In genomic region chr2:60984717-60985116, GRCh38 we compare ENCODE assay signal across 20 cellular contexts. TPM values are rescaled to one million over a fixed set of nuclear protein-coding genes. Genes with fewer than 3 reads are reported as not detected.
DNase-seq lines count a peak whose midpoint lies in the region; ATAC-seq, FAIRE-seq and TF ChIP-seq lines count a peak whose summit lies in the region.
"Had no signal": no experiment of that assay in that cellular context is flagged by ENCODE, and none has a peak within 500 bp of the region (broad histone marks: within the 10 kb centered on the region; RNA-seq: fewer than 3 reads in every experiment).

No MANE protein-coding gene starts in this region.

- H3K27ac ChIP-seq in spleen (peak overlapping the region in 7 of 8 donors; percentile 5 to 47 (median 30)), coronary artery (no peak overlapping the region)
- H3K27ac ChIP-seq: BLaER1 treated with 17β-estradiol and CSF1 and Interleukin-3, amounts not matched to agents 10 nM and 100 nM had no signal

- no peaks in the 10 kb centered on the region for H3K27me3 ChIP-seq in spleen (replicated peaks in 1 of 7)
- H3K27me3 ChIP-seq: BLaER1 treated with 17β-estradiol and CSF1 and Interleukin-3, amounts not matched to agents 10 nM and 100 nM had no signal

- no peaks in the 10 kb centered on the region for H3K36me3 ChIP-seq in spleen
- H3K36me3 ChIP-seq: BLaER1 treated with 17β-estradiol and CSF1 and Interleukin-3, amounts not matched to agents 10 nM and 100 nM had no signal

- peak overlapping the region in 1 of 8 donors; percentile 15 for H3K4me3 ChIP-seq in spleen
- no peak overlapping the region for H3K4me3 ChIP-seq in coronary artery
- H3K4me3 ChIP-seq: BLaER1 treated with 17β-estradiol and CSF1 and Interleukin-3, amounts not matched to agents 10 nM and 100 nM had no signal

- H3K4me1 ChIP-seq in spleen, result peaks cover 0 to 54% (median 35%) of the 10 kb centered on the region in 6 donors

- TF ChIP-seq POLR2A in spleen (IDR thresholded peaks at IDR 0.05) (no peak), H54 (IDR thresholded peaks at IDR 0.05; ENCODE audit: low read depth, low read length) (no peak)

- WGBS in spleen, 5 donors, result 50 to 68% (median 63%) methylated on average over 2 of the region's 2 CpGs

- ATAC-seq in GM19351 (IDR thresholded peaks at IDR 0.05; ENCODE audit: unreplicated experiment) (peak; percentile 50), HG03469 (IDR thresholded peaks at IDR 0.05; ENCODE audit: unreplicated experiment) (peak; percentile 71)
- ATAC-seq: activated CD8-positive, alpha-beta memory T cell treated with anti-CD3 and anti-CD28 coated beads, Interleukin-2, amount 10 ng/mL, durations not matched to agents 7 days and 5 days; WTC11 had no signal

- no peak for FAIRE-seq in H54 (lab: Jason Lieb, UNC)
- FAIRE-seq: bronchial epithelial cell, urothelium cell line had no signal

- intact Hi-C loops in spleen (cut with DNase I; ENCODE audit: low total_unique reads), result no loop called here

- H3K9me3 ChIP-seq in spleen, result no peaks in the 10 kb centered on the region
- H3K9me3 ChIP-seq: BLaER1 treated with 17β-estradiol and CSF1 and Interleukin-3, amounts not matched to agents 10 nM and 100 nM had no signal

- TF ChIP-seq CTCF in spleen (IDR thresholded peaks at IDR 0.05 in 8 of 11, conservative IDR thresholded peaks at IDR 0.05 in 3 of 11), result no peak
- no peak for TF ChIP-seq CTCF in coronary artery (IDR thresholded peaks at IDR 0.05)

- DNase-seq in RPMI8226, result peak; percentile 32
- DNase-seq in spleen, result no peak
- DNase-seq in coronary artery (ENCODE audit: low spot score), result no peak
- DNase-seq in H54 (ENCODE audit: insufficient read length, low spot score), result no peak
- DNase-seq in SW480 (ENCODE audit: low spot score), result no peak
- DNase-seq in SK-N-DZ (ENCODE audit: low spot score), result no peak
- DNase-seq: activated CD8-positive, alpha-beta memory T cell treated with anti-CD3 and anti-CD28 coated beads, Interleukin-2, amount 10 ng/mL, durations not matched to agents 7 days and 5 days; activated naive CD4-positive, alpha-beta T cell treated with anti-CD3 and anti-CD28 coated beads, Interleukin-2, amount 10 ng/mL, durations not matched to agents 7 days and 5 days; DND-41; effector CD8-positive, alpha-beta T cell; mammary epithelial cell; NCI-H1694; NCI-H524 treated with DMSO at 0.1 percent for 48 hours; SHP77 treated with DMSO at 0.1 percent for 48 hours had no signal

RNA-seq across cellular contexts. Expression of gene PEX13, which starts 32.8 kb away (rescaled TPM):
- total RNA-seq in spleen, result 10 to 100 TPM; 15.0 to 28.4 (median 20.6) TPM
- polyA plus RNA-seq in spleen, result 1 to 10 TPM; 4.5 to 6.4 (median 6.1) TPM
- polyA plus RNA-seq in SK-N-DZ (2014; cell fraction: cytosol; rRNA removed), result 39.6 and 43.1 TPM in 2 replicates
- 27.0 and 27.1 TPM in 2 replicates for polyA plus RNA-seq in SK-N-DZ (2014; cell fraction: nucleus; rRNA removed)

RNA-seq across cellular contexts. Expression of gene PUS10, which starts 33.3 kb away (rescaled TPM):
- total RNA-seq in spleen, result 10 to 100 TPM in 3 of 7 donors, 1 to 10 TPM in 4; 6.0 to 12.6 (median 8.6) TPM
- 1 to 10 TPM; 3.5 to 4.6 (median 4.3) TPM for polyA plus RNA-seq in spleen
- 6.1 and 10.5 TPM in 2 replicates for polyA plus RNA-seq in SK-N-DZ (2014; cell fraction: cytosol; rRNA removed)
- 4.3 and 5.2 TPM in 2 replicates for polyA plus RNA-seq in SK-N-DZ (2014; cell fraction: nucleus; rRNA removed)

Comparison
In these comparisons a context has a peak if more than half of its experiments do, and no peak if none do; other contexts are left out.
1. H3K27ac ChIP-seq: peak in spleen (7 of 8); none in coronary artery (0 of 2).